Comparison of ENCODE assay signal across 7 cellular contexts in the genomic region with DNA sequence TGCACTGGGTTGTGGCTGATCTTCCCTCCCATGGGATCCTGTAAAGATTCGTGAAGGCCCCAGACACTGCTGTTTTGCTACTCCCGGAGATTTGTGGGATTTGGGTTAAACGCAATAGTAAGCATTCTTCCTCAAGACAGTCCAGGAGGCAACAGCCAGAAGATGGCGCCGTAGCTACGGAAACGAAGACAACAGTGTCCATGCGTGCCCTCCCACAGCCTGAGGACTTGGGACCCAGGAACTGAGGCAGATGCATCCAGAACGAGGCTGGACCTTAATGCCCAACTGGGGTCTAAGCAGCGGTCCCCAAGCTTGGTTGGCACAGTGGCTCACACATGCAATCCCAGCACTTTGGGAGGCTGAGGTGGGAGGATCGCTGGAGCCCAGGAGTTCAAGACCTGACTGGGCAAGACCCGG. TPM values are rescaled to one million over a fixed set of nuclear protein-coding genes. Genes with fewer than 3 reads are reported as not detected.
A peak's percentile ranks its signal among the peaks of the same experiment; 100 is the strongest.
DNase-seq lines count a peak whose midpoint lies in the region; ATAC-seq and TF ChIP-seq lines count a peak whose summit lies in the region.

No MANE protein-coding gene starts in this region.

- H3K36me3 ChIP-seq in IMR-90 (ENCODE audit: control insufficient read depth, insufficient read depth, low read length) (no peaks in the 10 kb centered on the region), heart right ventricle (no peaks in the 10 kb centered on the region)

- H2AK9ac ChIP-seq in IMR-90 (replicated peaks; ENCODE audit: low read depth, low read length, poor library complexity), result no peak overlapping the region

- peaks cover 5% of the 10 kb centered on the region for H3K27me3 Mint-ChIP-seq in activated CD8-positive, alpha-beta T cell treated with anti-CD3 and anti-CD28 coated beads, Interleukin-2, amount 10 ng/mL, durations not matched to agents 7 days and 5 days (ENCODE audit: low read depth)

- TF ChIP-seq RAD21 in IMR-90 (IDR thresholded peaks at IDR 0.05; ENCODE audit: low read length), result peak; percentile 69

- H3K9me3 ChIP-seq in IMR-90 (ENCODE audit: control insufficient read depth, insufficient read depth, low read length) (no peaks in the 10 kb centered on the region), heart right ventricle (no peaks in the 10 kb centered on the region)

- H3K23ac ChIP-seq in IMR-90 (ENCODE audit: low read depth, low read length), result no peak overlapping the region

- in situ Hi-C loops in IMR-90 (cut with MboI; ENCODE audit: low sequenced_read_pairs), result loop anchor here (10.0 kb wide), 1 partner anchor 277 kb away; no protein-coding TSS in a partner anchor

- H3K9ac ChIP-seq in IMR-90 (ENCODE audit: low read depth, low read length), result no peak overlapping the region

- no peak for TF ChIP-seq POLR2A in IMR-90 (IDR thresholded peaks at IDR 0.05; ENCODE audit: low read depth, low read length)

- CTCF ChIA-PET in IMR-90 (lab: Yijun Ruan, JAX), result interaction anchor here (0.6 kb wide), 1 partner anchor 276 kb away, joined by 4 read pairs; no protein-coding TSS in a partner anchor
- CTCF ChIA-PET in activated CD8-positive, alpha-beta T cell treated with anti-CD3 and anti-CD28 coated beads, Interleukin-2, amount 10 ng/mL, durations not matched to agents 7 days and 5 days (lab: Charles Lee), result no interaction called here

- ATAC-seq in IMR-90 (ENCODE audit: low read depth), result peak; percentile 92
- no peak for ATAC-seq in activated CD8-positive, alpha-beta T cell treated with anti-CD3 and anti-CD28 coated beads, Interleukin-2, amount 10 ng/mL, durations not matched to agents 7 days and 5 days
- ATAC-seq in heart right ventricle, result peak; percentile 53 to 92 (median 84)
- ATAC-seq in GM21529 (IDR thresholded peaks at IDR 0.05; ENCODE audit: unreplicated experiment), result no peak
- no peak for ATAC-seq in HG02840 (IDR thresholded peaks at IDR 0.05; ENCODE audit: low FRiP score, unreplicated experiment)

- H3K4me3 Mint-ChIP-seq in activated CD8-positive, alpha-beta T cell treated with anti-CD3 and anti-CD28 coated beads, Interleukin-2, amount 10 ng/mL, durations not matched to agents 7 days and 5 days, result no peak overlapping the region

- no peak overlapping the region for H2BK20ac ChIP-seq in IMR-90 (ENCODE audit: low read depth, low read length)

- no peak overlapping the region for H3K4me3 ChIP-seq in IMR-90 (ENCODE audit: insufficient read depth, low read depth, low read length)
- no peak overlapping the region for H3K4me3 ChIP-seq in heart right ventricle
- H3K4me3 ChIP-seq in retinal pigment epithelial cell (ENCODE audit: low read length), result no peak overlapping the region

- peak; percentile 62 for TF ChIP-seq CTCF in IMR-90 (conservative IDR thresholded peaks at IDR 0.05; ENCODE audit: low read depth, low read length)
- peak in 7 of 9 donors; percentile 33 to 65 (median 55) for TF ChIP-seq CTCF in heart right ventricle (IDR thresholded peaks at IDR 0.05)
- TF ChIP-seq CTCF in retinal pigment epithelial cell (conservative IDR thresholded peaks at IDR 0.05; ENCODE audit: low read depth, low read length), result peak; percentile 74

- peak overlapping the region; percentile 52; the same call in 1 of the 2 replicates for H3K4me2 ChIP-seq in IMR-90 (ENCODE audit: low read depth, low read length)

- no peak overlapping the region for H3K4ac ChIP-seq in IMR-90 (ENCODE audit: low read depth, low read length)

- H3K4me1 ChIP-seq in IMR-90 (ENCODE audit: control insufficient read depth, insufficient read depth, low read length) (no peaks in the 10 kb centered on the region), heart right ventricle (peaks cover 0 to 14% (median 0%) of the 10 kb centered on the region in 9 donors)

- DNase-seq in ELR (ENCODE audit: low read depth) (peak; percentile 57), IMR-90 (peak; percentile 61), heart right ventricle (peak; percentile 58 to 74), retinal pigment epithelial cell (ENCODE audit: low read depth) (peak; percentile 31)
- DNase-seq in activated CD8-positive, alpha-beta T cell treated with anti-CD3 and anti-CD28 coated beads, Interleukin-2, amount 10 ng/mL, durations not matched to agents 7 days and 5 days, result peak; percentile 40

- H4K91ac ChIP-seq in IMR-90 (ENCODE audit: insufficient read depth, low read depth, low read length), result no peak overlapping the region

- no peak overlapping the region for H3K18ac ChIP-seq in IMR-90 (ENCODE audit: low read depth, low read length)

- H3K36me3 Mint-ChIP-seq in activated CD8-positive, alpha-beta T cell treated with anti-CD3 and anti-CD28 coated beads, Interleukin-2, amount 10 ng/mL, durations not matched to agents 7 days and 5 days (ENCODE audit: low read depth), result no peaks in the 10 kb centered on the region

- POLR2A ChIA-PET in IMR-90 (lab: Charles Lee; ENCODE audit: unreplicated experiment), result no interaction called here
- POLR2A ChIA-PET in activated CD8-positive, alpha-beta T cell treated with anti-CD3 and anti-CD28 coated beads, Interleukin-2, amount 10 ng/mL, durations not matched to agents 7 days and 5 days (lab: Charles Lee), result interaction anchor here (0.7 kb wide), 1 partner anchor 181 kb away, joined by 3 read pairs; no protein-coding TSS in a partner anchor

- H2BK120ac ChIP-seq in IMR-90 (ENCODE audit: low read depth, low read length), result no peak overlapping the region

- H4K8ac ChIP-seq in IMR-90 (ENCODE audit: low read depth in 2 of 2, low read length in 2 of 2), result no peak overlapping the region

- H2AK5ac ChIP-seq in IMR-90 (ENCODE audit: low read depth, low read length), result no peak overlapping the region

- dilution Hi-C loops in IMR-90 (cut with HindIII; ENCODE audit: low sequenced_read_pairs, unreplicated experiment), result no loop called here

- no TSS peak for BruUV-seq in IMR-90 (replicated peaks; lab: Mats Ljungman, UMichigan)

- H2BK5ac ChIP-seq in IMR-90 (ENCODE audit: low read depth, low read length, poor library complexity, severe bottlenecking), result no peak overlapping the region

- H4K5ac ChIP-seq in IMR-90 (ENCODE audit: low read depth, low read length), result no peak overlapping the region

- no peak overlapping the region for H3K14ac ChIP-seq in IMR-90 (replicated peaks; ENCODE audit: low read depth, low read length)

- no peak overlapping the region for H3K27ac Mint-ChIP-seq in activated CD8-positive, alpha-beta T cell treated with anti-CD3 and anti-CD28 coated beads, Interleukin-2, amount 10 ng/mL, durations not matched to agents 7 days and 5 days

- H2AFZ ChIP-seq in IMR-90 (replicated peaks; ENCODE audit: low read length, poor library complexity), result peak overlapping the region; percentile 78

- no peak overlapping the region for H3K56ac ChIP-seq in IMR-90 (ENCODE audit: extremely low read depth, insufficient read depth, low read length)

- no peaks in the 10 kb centered on the region; the same call in 1 of the 2 replicates for H3K9me1 ChIP-seq in IMR-90 (ENCODE audit: insufficient read depth, low read length)

- 12% methylated on average over 5 of the region's 12 CpGs; no CpG with 5 or more reads in 1 of the 2 experiments for WGBS in IMR-90 (ENCODE audit: extremely low coverage in 2 of 2, insufficient read length in 1 of 2), 2 experiments
- WGBS in heart right ventricle, 2 donors, result 23 to 24% methylated on average over 12 of the region's 12 CpGs

- no peak overlapping the region for H2BK15ac ChIP-seq in IMR-90 (ENCODE audit: low read depth, low read length)

- intact Hi-C loops in IMR-90 (cut with micrococcal nuclease) (loop anchor here (1.0 kb wide), 1 partner anchor 282 kb away; no protein-coding TSS in a partner anchor), heart right ventricle (cut with DNase I) (loop anchor here in 8 of 10 donors (2.0 to 10.0 kb wide), 3 partner anchors 283 to 287 kb away; no protein-coding TSS in a partner anchor)

- H3K9me3 Mint-ChIP-seq in activated CD8-positive, alpha-beta T cell treated with anti-CD3 and anti-CD28 coated beads, Interleukin-2, amount 10 ng/mL, durations not matched to agents 7 days and 5 days (ENCODE audit: insufficient read depth), result no peaks in the 10 kb centered on the region

- H3K27me3 ChIP-seq in IMR-90 (ENCODE audit: control insufficient read depth, insufficient read depth, low read length) (no peaks in the 10 kb centered on the region), heart right ventricle (peaks cover 0 to 48% (median 20%) of the 10 kb centered on the region in 7 donors)

- no peaks in the 10 kb centered on the region for H3K79me1 ChIP-seq in IMR-90 (ENCODE audit: low read depth in 1 of 2, low read length in 2 of 2)

- H3K4me1 Mint-ChIP-seq in activated CD8-positive, alpha-beta T cell treated with anti-CD3 and anti-CD28 coated beads, Interleukin-2, amount 10 ng/mL, durations not matched to agents 7 days and 5 days (ENCODE audit: low read depth), result no peaks in the 10 kb centered on the region

- H4K20me1 ChIP-seq in IMR-90 (ENCODE audit: insufficient read depth, low read length), result no peaks in the 10 kb centered on the region

- H3K27ac ChIP-seq in IMR-90 (ENCODE audit: insufficient read depth, low read length), result no peak overlapping the region
- peak overlapping the region in 3 of 10 donors; percentile 28 to 65 (median 33) for H3K27ac ChIP-seq in heart right ventricle

TF ChIP-seq in IMR-90, 13 proteins besides CTCF, POLR2A, EP300 and RAD21:
- TF ChIP-seq, protein P1, sequence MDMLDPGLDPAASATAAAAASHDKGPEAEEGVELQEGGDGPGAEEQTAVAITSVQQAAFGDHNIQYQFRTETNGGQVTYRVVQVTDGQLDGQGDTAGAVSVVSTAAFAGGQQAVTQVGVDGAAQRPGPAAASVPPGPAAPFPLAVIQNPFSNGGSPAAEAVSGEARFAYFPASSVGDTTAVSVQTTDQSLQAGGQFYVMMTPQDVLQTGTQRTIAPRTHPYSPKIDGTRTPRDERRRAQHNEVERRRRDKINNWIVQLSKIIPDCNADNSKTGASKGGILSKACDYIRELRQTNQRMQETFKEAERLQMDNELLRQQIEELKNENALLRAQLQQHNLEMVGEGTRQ (IDR thresholded peaks at IDR 0.05; ENCODE audit: low read depth, low read length), result no peak
- TF ChIP-seq BHLHE40 (IDR thresholded peaks at IDR 0.05; ENCODE audit: low read depth, low read length) (no peak), SMC3 (IDR thresholded peaks at IDR 0.05; ENCODE audit: low read depth, low read length) (peak; percentile 60), MAFK (IDR thresholded peaks at IDR 0.05; ENCODE audit: low read depth, low read length) (0 out of 2 replicates have a peak, but pooled peaks have one; percentile 20)

RNA-seq across cellular contexts. Expression of a gene that starts 57.6 kb away (rescaled TPM):
- total RNA-seq in IMR-90 (2012; rRNA removed), result 15.0 and 19.9 TPM in 2 replicates
- polyA plus RNA-seq in IMR-90 (2012; rRNA removed), result 8.4 and 9.6 TPM in 2 replicates
- 1.7 and 2.7 TPM in 2 replicates for polyA plus RNA-seq in IMR-90 (2012; cell fraction: cytosol; rRNA removed)
- polyA plus RNA-seq in IMR-90 (2012; cell fraction: nucleus; rRNA removed; ENCODE audit: low replicate concordance), result 1.6 and 15.2 TPM in 2 replicates
- total RNA-seq in activated CD8-positive, alpha-beta T cell treated with anti-CD3 and anti-CD28 coated beads, Interleukin-2, amount 10 ng/mL, durations not matched to agents 7 days and 5 days, result 10 to 100 TPM; 25.8 to 28.0 TPM
- total RNA-seq in heart right ventricle, result 10 to 100 TPM; 13.3 to 26.6 (median 17.7) TPM
- polyA plus RNA-seq in heart right ventricle, result 1 to 10 TPM; 2.7 to 5.6 TPM

Comparison
In these comparisons a context has a peak if more than half of its experiments do, and no peak if none do; other contexts are left out.
1. ATAC-seq: peak in IMR-90 (single experiment) and heart right ventricle (8 of 8); none in activated CD8-positive, alpha-beta T cell treated with anti-CD3 and anti-CD28 coated beads, Interleukin-2, amount 10 ng/mL, durations not matched to agents 7 days and 5 days (single experiment), GM21529 (single experiment) and HG02840 (single experiment).
2. Peak in every context shown above with its lines, with median percentiles within 50 percentile points of each other: DNase-seq and CTCF ChIP-seq.